ENCODE assay signal across 11 cellular contexts in the genomic region with DNA sequence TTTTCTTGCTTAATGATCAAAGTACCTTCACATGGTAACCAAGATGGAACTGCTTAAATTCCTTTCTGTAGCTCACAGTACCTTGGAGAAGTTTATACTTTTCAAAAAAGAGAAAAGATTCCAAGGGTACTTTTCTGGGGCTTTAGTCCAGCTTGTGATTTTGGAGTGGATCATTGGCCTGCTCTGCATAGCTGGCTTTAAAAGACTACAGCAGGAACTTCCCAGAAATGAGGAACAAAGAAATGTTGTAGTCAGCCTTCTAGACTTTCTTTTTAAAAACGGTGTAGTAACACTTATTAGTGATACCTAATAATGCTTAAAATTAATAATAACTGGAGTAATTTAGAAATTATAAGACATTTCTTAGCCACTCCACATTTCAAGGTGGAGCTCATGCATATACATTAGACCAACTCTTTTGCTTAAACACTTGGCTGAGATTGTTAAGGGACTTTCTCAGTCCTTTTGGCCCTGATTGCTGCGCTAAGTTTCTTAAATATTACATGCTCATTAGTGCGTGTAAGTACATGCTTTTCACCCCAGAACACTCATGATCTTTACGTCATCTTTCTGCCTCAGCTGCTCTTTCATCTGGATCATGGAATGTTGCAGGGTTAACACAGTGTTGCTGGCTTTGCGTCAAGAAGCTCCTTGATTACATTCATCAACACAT. TPM values are rescaled to one million over a fixed set of nuclear protein-coding genes. Genes with fewer than 3 reads are reported as not detected.
A peak's percentile ranks its signal among the peaks of the same experiment; 100 is the strongest.
DNase-seq lines count a peak whose midpoint lies in the region; ATAC-seq and TF ChIP-seq lines count a peak whose summit lies in the region.
"Had no signal": no experiment of that assay in that cellular context is flagged by ENCODE, and none has a peak within 500 bp of the region (broad histone marks: within the 10 kb centered on the region; RNA-seq: fewer than 3 reads in every experiment).

No MANE protein-coding gene starts in this region.

- DNase-seq in NCI-H510A (lab: John Stamatoyannopoulos, UW) (no peak), dedifferentiated amniotic fluid mesenchymal stem cell (ENCODE audit: extremely low spot score) (no peak), tibial artery (no peak)
- DNase-seq in activated CD8-positive, alpha-beta T cell treated with anti-CD3 and anti-CD28 coated beads, Interleukin-2, amount 10 ng/mL, durations not matched to agents 7 days and 5 days, result no peak
- DNase-seq: NCI-H187 treated with DMSO at 0.1 percent for 48 hours, ovary, testis had no signal

- H3K27me3 ChIP-seq in tibial artery, result no peaks in the 10 kb centered on the region
- H3K27me3 ChIP-seq: ovary, testis had no signal

- peak overlapping the region; percentile 84 for H3K27ac Mint-ChIP-seq in stimulated activated memory B cell treated with anti-CD40 and anti-IgM and Interleukin-4, amounts not matched to agents 10 μg/mL and 1 μg/mL and 100 μg/mL, for 72 hours
- no peak overlapping the region for H3K27ac Mint-ChIP-seq in activated CD8-positive, alpha-beta T cell treated with anti-CD3 and anti-CD28 coated beads, Interleukin-2, amount 10 ng/mL, durations not matched to agents 7 days and 5 days

- no peak overlapping the region for H3K4me3 ChIP-seq in tibial artery
- H3K4me3 ChIP-seq: ovary, testis had no signal

- H3K9me3 Mint-ChIP-seq in stimulated activated memory B cell treated with anti-CD40 and anti-IgM and Interleukin-4, amounts not matched to agents 10 μg/mL and 1 μg/mL and 100 μg/mL, for 72 hours, result no peaks in the 10 kb centered on the region
- H3K9me3 Mint-ChIP-seq in activated CD8-positive, alpha-beta T cell treated with anti-CD3 and anti-CD28 coated beads, Interleukin-2, amount 10 ng/mL, durations not matched to agents 7 days and 5 days (ENCODE audit: insufficient read depth), result no peaks in the 10 kb centered on the region

- CTCF ChIA-PET in activated CD8-positive, alpha-beta T cell treated with anti-CD3 and anti-CD28 coated beads, Interleukin-2, amount 10 ng/mL, durations not matched to agents 7 days and 5 days (lab: Charles Lee), result no interaction called here

- peak overlapping the region; percentile 30 for H3K4me3 Mint-ChIP-seq in stimulated activated memory B cell treated with anti-CD40 and anti-IgM and Interleukin-4, amounts not matched to agents 10 μg/mL and 1 μg/mL and 100 μg/mL, for 72 hours
- no peak overlapping the region for H3K4me3 Mint-ChIP-seq in activated CD8-positive, alpha-beta T cell treated with anti-CD3 and anti-CD28 coated beads, Interleukin-2, amount 10 ng/mL, durations not matched to agents 7 days and 5 days

- POLR2A ChIA-PET in activated CD8-positive, alpha-beta T cell treated with anti-CD3 and anti-CD28 coated beads, Interleukin-2, amount 10 ng/mL, durations not matched to agents 7 days and 5 days (lab: Charles Lee), result no interaction called here

- no peaks in the 10 kb centered on the region for H3K9me3 ChIP-seq in tibial artery
- H3K9me3 ChIP-seq: ovary, testis had no signal

- no peak for TF ChIP-seq CTCF in tibial artery (IDR thresholded peaks at IDR 0.05)

- H3K4me1 Mint-ChIP-seq in stimulated activated memory B cell treated with anti-CD40 and anti-IgM and Interleukin-4, amounts not matched to agents 10 μg/mL and 1 μg/mL and 100 μg/mL, for 72 hours, result peaks cover 25% of the 10 kb centered on the region
- H3K4me1 Mint-ChIP-seq in activated CD8-positive, alpha-beta T cell treated with anti-CD3 and anti-CD28 coated beads, Interleukin-2, amount 10 ng/mL, durations not matched to agents 7 days and 5 days (ENCODE audit: low read depth), result peaks cover 12% of the 10 kb centered on the region

- H3K4me1 ChIP-seq in tibial artery, result no peaks in the 10 kb centered on the region
- H3K4me1 ChIP-seq: testis had no signal

- H3K27ac ChIP-seq in angular gyrus (ENCODE audit: low read depth, low read length) (peak overlapping the region; percentile 53), tibial artery (no peak overlapping the region)
- H3K27ac ChIP-seq: ovary, testis had no signal

- ATAC-seq in GM19035 (IDR thresholded peaks at IDR 0.05; ENCODE audit: unreplicated experiment) (peak; percentile 32), HG02884 (IDR thresholded peaks at IDR 0.05; ENCODE audit: unreplicated experiment) (peak; percentile 21)
- ATAC-seq in stimulated activated memory B cell treated with anti-CD40 and anti-IgM and Interleukin-4, amounts not matched to agents 10 μg/mL and 1 μg/mL and 100 μg/mL, for 72 hours, result peak; percentile 78
- ATAC-seq in activated CD8-positive, alpha-beta T cell treated with anti-CD3 and anti-CD28 coated beads, Interleukin-2, amount 10 ng/mL, durations not matched to agents 7 days and 5 days, result no peak

- peaks cover 26% of the 10 kb centered on the region for H3K36me3 Mint-ChIP-seq in stimulated activated memory B cell treated with anti-CD40 and anti-IgM and Interleukin-4, amounts not matched to agents 10 μg/mL and 1 μg/mL and 100 μg/mL, for 72 hours
- peaks cover 7% of the 10 kb centered on the region for H3K36me3 Mint-ChIP-seq in activated CD8-positive, alpha-beta T cell treated with anti-CD3 and anti-CD28 coated beads, Interleukin-2, amount 10 ng/mL, durations not matched to agents 7 days and 5 days (ENCODE audit: low read depth)

- no peaks in the 10 kb centered on the region for H3K27me3 Mint-ChIP-seq in stimulated activated memory B cell treated with anti-CD40 and anti-IgM and Interleukin-4, amounts not matched to agents 10 μg/mL and 1 μg/mL and 100 μg/mL, for 72 hours
- no peaks in the 10 kb centered on the region for H3K27me3 Mint-ChIP-seq in activated CD8-positive, alpha-beta T cell treated with anti-CD3 and anti-CD28 coated beads, Interleukin-2, amount 10 ng/mL, durations not matched to agents 7 days and 5 days (ENCODE audit: low read depth)

- peaks cover 15 to 27% (median 15%) of the 10 kb centered on the region in 3 donors for H3K36me3 ChIP-seq in tibial artery
- H3K36me3 ChIP-seq: ovary had no signal

- intact Hi-C loops in tibial artery (cut with DNase I; ENCODE audit: low total_unique reads), result no loop called here

RNA-seq across cellular contexts. Expression of a gene that starts 57.3 kb away (rescaled TPM):
- total RNA-seq in activated CD8-positive, alpha-beta T cell treated with anti-CD3 and anti-CD28 coated beads, Interleukin-2, amount 10 ng/mL, durations not matched to agents 7 days and 5 days, result 10 to 100 TPM; 16.6 to 20.0 TPM

RNA-seq across cellular contexts. Expression of a gene that starts 58.0 kb away (rescaled TPM):
- total RNA-seq in activated CD8-positive, alpha-beta T cell treated with anti-CD3 and anti-CD28 coated beads, Interleukin-2, amount 10 ng/mL, durations not matched to agents 7 days and 5 days, result 10 to 100 TPM; 24.3 to 26.9 TPM
